12 cellular contexts compared by ENCODE assay signal in genomic region chr10:23171232-23171876, GRCh38. TPM values are rescaled to one million over a fixed set of nuclear protein-coding genes. Genes with fewer than 3 reads are reported as not detected.
DNase-seq lines count a peak whose midpoint lies in the region; ATAC-seq, FAIRE-seq and TF ChIP-seq lines count a peak whose summit lies in the region.
"Had no signal": no experiment of that assay in that cellular context is flagged by ENCODE, and none has a peak within 500 bp of the region (broad histone marks: within the 10 kb centered on the region; RNA-seq: fewer than 3 reads in every experiment).

No MANE protein-coding gene starts in this region.

- TF ChIP-seq CTCF in brain (conservative IDR thresholded peaks at IDR 0.05), result no peak

- ATAC-seq in GM21423 (IDR thresholded peaks at IDR 0.05; ENCODE audit: unreplicated experiment), result no peak

- peaks cover 94% of the 10 kb centered on the region for H3K27me3 Mint-ChIP-seq in brain

- H3K36me3 Mint-ChIP-seq in brain, result no peaks in the 10 kb centered on the region

- DNase-seq in AG08395 (ENCODE audit: low spot score), result peak; percentile 45
- peak; percentile 55 for DNase-seq in HuH-7.5 (ENCODE audit: low spot score)
- DNase-seq in kidney glomerular epithelial cell (lab: John Stamatoyannopoulos, UW), result peak; percentile 32
- no peak for DNase-seq in GM19239 (ENCODE audit: insufficient read length, low spot score)
- no peak for DNase-seq in stimulated activated CD4-positive, alpha-beta T cell treated with anti-CD3 and anti-CD28 coated beads, Interleukin-4, amount 100 ng/mL, for 24 hours
- DNase-seq in putamen (ENCODE audit: low spot score), result no peak
- DNase-seq: activated CD4-positive, alpha-beta T cell treated with anti-CD3 and anti-CD28 coated beads, Interleukin-2, amount 50 U/mL, for 48 hours; C1 segment of cervical spinal cord; posterior cingulate gyrus had no signal

- H3K9me3 Mint-ChIP-seq in brain, result peaks cover 2 to 4% (median 3%) of the 10 kb centered on the region in 5 experiments

- FAIRE-seq in GM19239 (lab: Jason Lieb, UNC), result no peak
- FAIRE-seq: GM12891 had no signal

- peak overlapping the region in 4 of 5 experiments; percentile 8 to 74 (median 48) for H3K4me3 Mint-ChIP-seq in brain

- peaks cover 19% of the 10 kb centered on the region for H3K4me1 Mint-ChIP-seq in brain

- H3K27ac Mint-ChIP-seq in brain, result peak overlapping the region in 1 of 5 experiments; percentile 20

RNA-seq across cellular contexts. Expression of gene PTF1A, which starts 20.8 kb away (rescaled TPM):
- not detected for polyA plus RNA-seq in brain (ENCODE audit: insufficient read depth, low read depth, low replicate concordance)

Comparison
In these comparisons a context has a peak if more than half of its experiments do, and no peak if none do; other contexts are left out.
1. DNase-seq: peak in AG08395 (single experiment), HuH-7.5 (single experiment) and kidney glomerular epithelial cell (single experiment); none in GM19239 (single experiment), stimulated activated CD4-positive, alpha-beta T cell treated with anti-CD3 and anti-CD28 coated beads, Interleukin-4, amount 100 ng/mL, for 24 hours (single experiment) and putamen (single experiment).